In genomic region chr1:155253208-155253607, GRCh38 we compare ENCODE assay signal across 9 cellular contexts. TPM values are rescaled to one million over a fixed set of nuclear protein-coding genes. Genes with fewer than 3 reads are reported as not detected.
A peak's percentile ranks its signal among the peaks of the same experiment; 100 is the strongest.
DNase-seq lines count a peak whose midpoint lies in the region; ATAC-seq and TF ChIP-seq lines count a peak whose summit lies in the region.
"Had no signal": no experiment of that assay in that cellular context is flagged by ENCODE, and none has a peak within 500 bp of the region (broad histone marks: within the 10 kb centered on the region; RNA-seq: fewer than 3 reads in every experiment).

No MANE protein-coding gene starts in this region.

- WGBS in endodermal cell (ENCODE audit: insufficient coverage in 1 of 2, insufficient read length in 1 of 2), 2 experiments = 88 to 90% methylated on average over 3 to 5 of the region's 5 CpGs

- H3K4me1 ChIP-seq in RWPE2 (ENCODE audit: insufficient read depth, poor library complexity, severe bottlenecking) = peaks cover 5% of the 10 kb centered on the region
- peaks cover 7% of the 10 kb centered on the region for H3K4me1 ChIP-seq in endodermal cell (ENCODE audit: control insufficient read depth, insufficient read depth, low read length)
- H3K4me1 ChIP-seq in skeletal muscle tissue (ENCODE audit: control insufficient read depth in 3 of 3, insufficient read depth in 3 of 3, low read length in 3 of 3) = peaks cover 21 to 40% (median 35%) of the 10 kb centered on the region in 3 donors

- peaks cover 49% of the 10 kb centered on the region for H3K4me1 Mint-ChIP-seq in activated CD4-positive, alpha-beta T cell treated with anti-CD3 and anti-CD28 coated beads, Interleukin-2, amount 10 ng/mL, durations not matched to agents 7 days and 5 days
- peaks cover 22% of the 10 kb centered on the region for H3K4me1 Mint-ChIP-seq in endodermal cell

- intact Hi-C loops in posterior cingulate gyrus (cut with DNase I) = loop anchor here (10.0 kb wide), 1 partner anchor 252 kb away; no protein-coding TSS in a partner anchor

- CTCF ChIA-PET in activated CD4-positive, alpha-beta T cell treated with anti-CD3 and anti-CD28 coated beads, Interleukin-2, amount 10 ng/mL, durations not matched to agents 7 days and 5 days (lab: Charles Lee) = no interaction called here

- H3K9me3 Mint-ChIP-seq in activated CD4-positive, alpha-beta T cell treated with anti-CD3 and anti-CD28 coated beads, Interleukin-2, amount 10 ng/mL, durations not matched to agents 7 days and 5 days = no peaks in the 10 kb centered on the region
- H3K9me3 Mint-ChIP-seq in endodermal cell = no peaks in the 10 kb centered on the region

- DNase-seq in activated CD4-positive, alpha-beta T cell treated with anti-CD3 and anti-CD28 coated beads, Interleukin-2, amount 10 ng/mL, durations not matched to agents 7 days and 5 days = no peak
- no peak for DNase-seq in activated CD4-positive, alpha-beta T cell treated with anti-CD3 and anti-CD28 coated beads, Interleukin-2, amount 50 U/mL, for 1 hour
- DNase-seq in RWPE2 (ENCODE audit: low spot score) = no peak
- no peak for DNase-seq in endodermal cell
- no peak for DNase-seq in posterior cingulate gyrus
- DNase-seq: NCI-H2171 treated with DMSO at 0.1 percent for 48 hours had no signal

- POLR2A ChIA-PET in activated CD4-positive, alpha-beta T cell treated with anti-CD3 and anti-CD28 coated beads, Interleukin-2, amount 10 ng/mL, durations not matched to agents 7 days and 5 days (lab: Charles Lee) = no interaction called here

- H3K27me3 ChIP-seq in RWPE2 (ENCODE audit: insufficient read depth, poor library complexity, severe bottlenecking) (no peaks in the 10 kb centered on the region), endodermal cell (ENCODE audit: control insufficient read depth, insufficient read depth, low read length, poor library complexity, severe bottlenecking) (no peaks in the 10 kb centered on the region), skeletal muscle tissue (ENCODE audit: control insufficient read depth in 3 of 3, insufficient read depth in 3 of 3, low read length in 3 of 3) (no peaks in the 10 kb centered on the region)

- peak overlapping the region; percentile 78 for H3K4me3 Mint-ChIP-seq in activated CD4-positive, alpha-beta T cell treated with anti-CD3 and anti-CD28 coated beads, Interleukin-2, amount 10 ng/mL, durations not matched to agents 7 days and 5 days
- peak overlapping the region; percentile 69 for H3K4me3 Mint-ChIP-seq in endodermal cell

- H3K9ac ChIP-seq in endodermal cell (ENCODE audit: extremely low read depth, low read length, poor library complexity, severe bottlenecking) = no peak overlapping the region
- no peak overlapping the region for H3K9ac ChIP-seq in skeletal muscle tissue (ENCODE audit: low read depth in 1 of 3, low read length in 3 of 3)

- H3K36me3 ChIP-seq in RWPE2 (ENCODE audit: low read depth) (peaks cover 29% of the 10 kb centered on the region), endodermal cell (ENCODE audit: control insufficient read depth, insufficient read depth, low read length) (peaks cover 5% of the 10 kb centered on the region), skeletal muscle tissue (ENCODE audit: control insufficient read depth in 3 of 3, insufficient read depth in 3 of 3, low read length in 3 of 3) (peaks cover 14 to 24% (median 15%) of the 10 kb centered on the region in 3 donors)

- TF ChIP-seq CTCF in RWPE2 (IDR thresholded peaks at IDR 0.05; ENCODE audit: poor library complexity, severe bottlenecking) = no peak
- peak; percentile 52 for TF ChIP-seq CTCF in endodermal cell (conservative IDR thresholded peaks at IDR 0.05)

- H3K36me3 Mint-ChIP-seq in activated CD4-positive, alpha-beta T cell treated with anti-CD3 and anti-CD28 coated beads, Interleukin-2, amount 10 ng/mL, durations not matched to agents 7 days and 5 days (ENCODE audit: low read depth) = peaks cover 9% of the 10 kb centered on the region
- peaks cover 13% of the 10 kb centered on the region for H3K36me3 Mint-ChIP-seq in endodermal cell (ENCODE audit: low read depth)

- H3K27ac ChIP-seq in RWPE2 (ENCODE audit: poor library complexity, severe bottlenecking) (peak overlapping the region; percentile 65), endodermal cell (ENCODE audit: low read depth, low read length) (no peak overlapping the region), skeletal muscle tissue (ENCODE audit: low read depth, low read length) (no peak overlapping the region)

- no peak for ATAC-seq in RWPE2 (ENCODE audit: low read depth)
- no peak for ATAC-seq in HG02885 (IDR thresholded peaks at IDR 0.05; ENCODE audit: poor library complexity, unreplicated experiment)
- ATAC-seq in HG02798 (IDR thresholded peaks at IDR 0.05; ENCODE audit: poor library complexity, unreplicated experiment) = no peak

- no peaks in the 10 kb centered on the region for H3K27me3 Mint-ChIP-seq in activated CD4-positive, alpha-beta T cell treated with anti-CD3 and anti-CD28 coated beads, Interleukin-2, amount 10 ng/mL, durations not matched to agents 7 days and 5 days
- no peaks in the 10 kb centered on the region for H3K27me3 Mint-ChIP-seq in endodermal cell (ENCODE audit: insufficient read depth)

- H3K9me3 ChIP-seq in RWPE2 (ENCODE audit: severe bottlenecking) (no peaks in the 10 kb centered on the region), endodermal cell (ENCODE audit: control insufficient read depth, low read length) (no peaks in the 10 kb centered on the region), skeletal muscle tissue (ENCODE audit: control insufficient read depth in 3 of 3, low read length in 3 of 3) (no peaks in the 10 kb centered on the region)

- H3K4me3 ChIP-seq in RWPE2 (ENCODE audit: severe bottlenecking) (peak overlapping the region; percentile 57), endodermal cell (ENCODE audit: low read length) (peak overlapping the region; percentile 76), skeletal muscle tissue (ENCODE audit: low read length in 3 of 3) (peak overlapping the region in 2 of 3 donors; percentile 78 to 89)

- no peak overlapping the region for H3K27ac Mint-ChIP-seq in activated CD4-positive, alpha-beta T cell treated with anti-CD3 and anti-CD28 coated beads, Interleukin-2, amount 10 ng/mL, durations not matched to agents 7 days and 5 days
- peak overlapping the region; percentile 59 for H3K27ac Mint-ChIP-seq in endodermal cell

RNA-seq across cellular contexts. Expression of gene ENTREP3, which starts 2.1 kb away (rescaled TPM):
- 10 to 100 TPM; 22.8 to 22.9 TPM for total RNA-seq in activated CD4-positive, alpha-beta T cell treated with anti-CD3 and anti-CD28 coated beads, Interleukin-2, amount 10 ng/mL, durations not matched to agents 7 days and 5 days
- total RNA-seq in endodermal cell (10 to 100 TPM; 49.5 to 65.9 TPM), skeletal muscle tissue (2.1 TPM)
- polyA plus RNA-seq in endodermal cell (2013, experiment 1 of 2) = 57.2 TPM
- 49.2 TPM for polyA plus RNA-seq in endodermal cell (2013, experiment 2 of 2)

RNA-seq across cellular contexts. Expression of gene SCAMP3, which starts 9.0 kb away (rescaled TPM):
- total RNA-seq in activated CD4-positive, alpha-beta T cell treated with anti-CD3 and anti-CD28 coated beads, Interleukin-2, amount 10 ng/mL, durations not matched to agents 7 days and 5 days = 10 to 100 TPM; 88.7 to 96.4 TPM
- total RNA-seq in endodermal cell = 10 to 100 TPM; 56.1 TPM
- polyA plus RNA-seq in endodermal cell (2013, experiment 1 of 2) = 66.4 TPM
- 60.2 TPM for polyA plus RNA-seq in endodermal cell (2013, experiment 2 of 2)
- 16.2 TPM for total RNA-seq in skeletal muscle tissue

RNA-seq across cellular contexts. Expression of gene CLK2, which starts 20.1 kb away (rescaled TPM):
- total RNA-seq in activated CD4-positive, alpha-beta T cell treated with anti-CD3 and anti-CD28 coated beads, Interleukin-2, amount 10 ng/mL, durations not matched to agents 7 days and 5 days = 100 to 1,000 TPM in 1 of 2 experiments, 10 to 100 TPM in 1; 100.0 to 104 TPM
- 10 to 100 TPM; 69.8 to 82.3 TPM for total RNA-seq in endodermal cell
- 84.9 TPM for polyA plus RNA-seq in endodermal cell (2013, experiment 1 of 2)
- 71.3 TPM for polyA plus RNA-seq in endodermal cell (2013, experiment 2 of 2)
- 23.5 TPM for total RNA-seq in skeletal muscle tissue

RNA-seq across cellular contexts. Expression of gene HCN3, which starts 24.1 kb away (rescaled TPM):
- 1 to 10 TPM; 2.5 to 3.4 TPM for total RNA-seq in activated CD4-positive, alpha-beta T cell treated with anti-CD3 and anti-CD28 coated beads, Interleukin-2, amount 10 ng/mL, durations not matched to agents 7 days and 5 days
- total RNA-seq in endodermal cell (1 to 10 TPM; 8.7 to 9.2 TPM), skeletal muscle tissue (1.0 TPM)
- polyA plus RNA-seq in endodermal cell (2013, experiment 1 of 2) = 15.1 TPM
- polyA plus RNA-seq in endodermal cell (2013, experiment 2 of 2) = 12.8 TPM

RNA-seq across cellular contexts. Expression of gene MTX1, which starts 44.7 kb away (rescaled TPM):
- total RNA-seq in activated CD4-positive, alpha-beta T cell treated with anti-CD3 and anti-CD28 coated beads, Interleukin-2, amount 10 ng/mL, durations not matched to agents 7 days and 5 days = 10 to 100 TPM; 32.8 to 37.3 TPM
- 10 to 100 TPM; 47.3 to 63.2 TPM for total RNA-seq in endodermal cell
- 43.6 TPM for polyA plus RNA-seq in endodermal cell (2013, experiment 1 of 2)
- 43.3 TPM for polyA plus RNA-seq in endodermal cell (2013, experiment 2 of 2)
- 16.2 TPM for total RNA-seq in skeletal muscle tissue
